In genomic region chr13:95002968-95003813, GRCh38 we compare ENCODE assay signal across 9 cellular contexts.
DNase-seq lines count a peak whose midpoint lies in the region; ATAC-seq and TF ChIP-seq lines count a peak whose summit lies in the region.
"Had no signal": no experiment of that assay in that cellular context is flagged by ENCODE, and none has a peak within 500 bp of the region (broad histone marks: within the 10 kb centered on the region; RNA-seq: fewer than 3 reads in every experiment).

No MANE protein-coding gene starts in this region.

- peaks cover 9% of the 10 kb centered on the region for H3K27me3 ChIP-seq in GM23248 (replicated peaks; ENCODE audit: insufficient read depth)

- peak overlapping the region; percentile 65 for H3K4me2 ChIP-seq in GM23248 (ENCODE audit: unreplicated experiment)

- H4K20me1 ChIP-seq in GM23248 (ENCODE audit: insufficient read depth): no peaks in the 10 kb centered on the region

- peak overlapping the region; percentile 51; the same call in 1 of the 2 replicates for H2AFZ ChIP-seq in GM23248

- H3K79me2 ChIP-seq in GM23248 (ENCODE audit: insufficient read depth): no peaks in the 10 kb centered on the region

- H3K9ac ChIP-seq in GM23248: no peak overlapping the region

- DNase-seq in GM23248 (no peak), NCI-H2196 (lab: John Stamatoyannopoulos, UW; ENCODE audit: unreplicated experiment) (peak; percentile 43), fibroblast of mammary gland (ENCODE audit: low read depth) (no peak), retinal pigment epithelial cell (ENCODE audit: low read depth) (peak; percentile 5), SKM-1 treated with dmso at 0.1 percent for 144 hours (lab: John Stamatoyannopoulos, UW; ENCODE audit: unreplicated experiment) (no peak), RKO (ENCODE audit: low spot score) (no peak)

- in situ Hi-C loops in GM23248 (cut with MboI): no loop called here

- H3F3A ChIP-seq in GM23248 (ENCODE audit: insufficient read depth): no peaks in the 10 kb centered on the region

- no peak for ATAC-seq in HG03439 (IDR thresholded peaks at IDR 0.05; ENCODE audit: unreplicated experiment)
- ATAC-seq in GM18511 (IDR thresholded peaks at IDR 0.05; ENCODE audit: unreplicated experiment): no peak

- peak overlapping the region; percentile 42; the same call in 1 of the 2 replicates for H3K4me3 ChIP-seq in GM23248
- peak overlapping the region; percentile 19 for H3K4me3 ChIP-seq in fibroblast of mammary gland (ENCODE audit: control insufficient read depth, low read depth, low read length)
- H3K4me3 ChIP-seq in retinal pigment epithelial cell (ENCODE audit: low read length): peak overlapping the region; percentile 38

- no peaks in the 10 kb centered on the region for H3K9me3 ChIP-seq in GM23248 (ENCODE audit: low read depth)

- H3K27ac ChIP-seq in GM23248: no peak overlapping the region
- H3K27ac ChIP-seq: VCaP had no signal

- no peaks in the 10 kb centered on the region for H3K4me1 ChIP-seq in GM23248 (ENCODE audit: insufficient read depth)

- TF ChIP-seq CTCF in fibroblast of mammary gland (conservative IDR thresholded peaks at IDR 0.05; ENCODE audit: control insufficient read depth, insufficient read depth, low read depth, low read length) (no peak), retinal pigment epithelial cell (conservative IDR thresholded peaks at IDR 0.05; ENCODE audit: low read depth, low read length) (no peak)

- H3K9me2 ChIP-seq in GM23248 (ENCODE audit: insufficient read depth): no peaks in the 10 kb centered on the region

- no peaks in the 10 kb centered on the region for H3K36me3 ChIP-seq in GM23248 (ENCODE audit: low read depth)

- 7 to 8% methylated on average over 12 to 36 of the region's 46 CpGs for WGBS in GM23248 (ENCODE audit: low coverage in 1 of 2, low lambda C conversion rate in 2 of 2, missing lambda C conversion rate in 2 of 2), 2 experiments

Comparison
In these comparisons a context has a peak if more than half of its experiments do, and no peak if none do; other contexts are left out.
1. DNase-seq: peak in NCI-H2196 (single experiment) and retinal pigment epithelial cell (single experiment); none in GM23248 (single experiment), fibroblast of mammary gland (single experiment), SKM-1 treated with dmso at 0.1 percent for 144 hours (single experiment) and RKO (single experiment).
2. Peak in every context shown above with its lines, with median percentiles within 50 percentile points of each other: H3K4me3 ChIP-seq.